8 cellular contexts compared by ENCODE assay signal in genomic region chr7:78018541-78019456, GRCh38.
DNase-seq lines count a peak whose midpoint lies in the region; ATAC-seq, FAIRE-seq and TF ChIP-seq lines count a peak whose summit lies in the region.

No MANE protein-coding gene starts in this region.

- H4K20me1 ChIP-seq in endothelial cell of umbilical vein (replicated peaks; ENCODE audit: control insufficient read depth, extremely low read depth, insufficient read depth, low read length) = no peaks in the 10 kb centered on the region

- H3K4me3 Mint-ChIP-seq in T-helper 17 cell = peak overlapping the region; percentile 83

- peak; percentile 12 for TF ChIP-seq CTCF in AG09319 (IDR thresholded peaks at IDR 0.05; ENCODE audit: low read depth, low read length)
- no peak for TF ChIP-seq CTCF in endothelial cell of umbilical vein (IDR thresholded peaks at IDR 0.05; ENCODE audit: extremely low read depth in 1 of 2, insufficient read depth in 1 of 2, low read depth in 1 of 2, low read length in 2 of 2)
- no peak for TF ChIP-seq CTCF in vagina (IDR thresholded peaks at IDR 0.05)

- H3K36me3 ChIP-seq in HUES64 (ENCODE audit: insufficient read depth, low read length) (no peaks in the 10 kb centered on the region), endothelial cell of umbilical vein (ENCODE audit: control insufficient read depth in 2 of 2, extremely low read depth in 1 of 2, insufficient read depth in 2 of 2, low read length in 2 of 2) (no peaks in the 10 kb centered on the region), muscle layer of colon (ENCODE audit: insufficient read depth, low read length) (no peaks in the 10 kb centered on the region), vagina (no peaks in the 10 kb centered on the region)

- no peak overlapping the region for H3K27ac Mint-ChIP-seq in T-helper 17 cell

- H3K4me1 Mint-ChIP-seq in T-helper 17 cell = peaks cover 8% of the 10 kb centered on the region

- H3K27me3 Mint-ChIP-seq in T-helper 17 cell = peaks cover 16% of the 10 kb centered on the region

- intact Hi-C loops in endothelial cell of umbilical vein (cut with micrococcal nuclease) = loop anchor here (1.0 kb wide), 1 partner anchor 220 kb away; the partner anchor contains the start of genes PHTF2 and TMEM60
- intact Hi-C loops in vagina (cut with DNase I) = no loop called here

- peak; percentile 20 for ATAC-seq in GM18907 (IDR thresholded peaks at IDR 0.05; ENCODE audit: unreplicated experiment)
- ATAC-seq in T-helper 17 cell = no peak

- H3K36me3 Mint-ChIP-seq in T-helper 17 cell (ENCODE audit: low read depth) = peaks cover 2% of the 10 kb centered on the region

- H3K4me3 ChIP-seq in HUES64 (ENCODE audit: low read length) = peak overlapping the region; percentile 52
- H3K4me3 ChIP-seq in endothelial cell of umbilical vein (replicated peaks in 1 of 3; ENCODE audit: insufficient read depth in 1 of 3, low read depth in 1 of 3, low read length in 3 of 3) = peak overlapping the region in 2 of 3 experiments; percentile 21 to 41
- H3K4me3 ChIP-seq in muscle layer of colon (ENCODE audit: low read depth in 1 of 2, low read length in 2 of 2) = peak overlapping the region; percentile 58 to 66
- peak overlapping the region; percentile 51 to 59 for H3K4me3 ChIP-seq in vagina

- FAIRE-seq in endothelial cell of umbilical vein (lab: Jason Lieb, UNC) = no peak

- H3K79me2 ChIP-seq in endothelial cell of umbilical vein (ENCODE audit: control insufficient read depth, insufficient read depth, low read length) = no peaks in the 10 kb centered on the region

- DNase-seq in AG09319 (ENCODE audit: extremely low read depth, low read depth) (no peak), T-helper 17 cell (no peak), endothelial cell of umbilical vein (ENCODE audit: low read depth, low spot score) (peak; percentile 33), vagina (ENCODE audit: extremely low spot score in 2 of 2) (no peak), NCI-H1436 (lab: John Stamatoyannopoulos, UW) (no peak)

- dilution Hi-C loops in endothelial cell of umbilical vein (cut with MboI; ENCODE audit: extremely low pct_ligation_motif_present, low sequenced_read_pairs) = no loop called here

- H3K9ac ChIP-seq in HUES64 (ENCODE audit: low read depth, low read length) (no peak overlapping the region), endothelial cell of umbilical vein (replicated peaks; ENCODE audit: extremely low read depth, insufficient read depth, low read length) (peak overlapping the region; percentile 39), muscle layer of colon (ENCODE audit: low read length) (peak overlapping the region; percentile 50)

- TF ChIP-seq POLR2A in endothelial cell of umbilical vein (IDR thresholded peaks at IDR 0.05; ENCODE audit: low read depth, low read length) = no peak
- TF ChIP-seq POLR2A in vagina (IDR thresholded peaks at IDR 0.05) = no peak

- POLR2A ChIA-PET in endothelial cell of umbilical vein (lab: Charles Lee) = no interaction called here

- H3K4me1 ChIP-seq in HUES64 (ENCODE audit: insufficient read depth, low read length) (peaks cover 20% of the 10 kb centered on the region), endothelial cell of umbilical vein (ENCODE audit: control insufficient read depth, extremely low read depth, insufficient read depth, low read length) (peaks cover 11% of the 10 kb centered on the region), muscle layer of colon (ENCODE audit: insufficient read depth, low read length) (peaks cover 17% of the 10 kb centered on the region), vagina (peaks cover 23% of the 10 kb centered on the region)

- TSS peak; percentile 59 for BruUV-seq in endothelial cell of umbilical vein (replicated peaks; lab: Mats Ljungman, UMichigan)

- H3K9me3 ChIP-seq in HUES64 (ENCODE audit: insufficient read depth, low read depth, low read length) (no peaks in the 10 kb centered on the region), T-helper 17 cell (ENCODE audit: control insufficient read depth, low read length, poor library complexity, severe bottlenecking) (no peaks in the 10 kb centered on the region), endothelial cell of umbilical vein (replicated peaks; ENCODE audit: control insufficient read depth, insufficient read depth, low read length) (no peaks in the 10 kb centered on the region), muscle layer of colon (ENCODE audit: low read length) (no peaks in the 10 kb centered on the region), vagina (no peaks in the 10 kb centered on the region)

- H3K27ac ChIP-seq in HUES64 (ENCODE audit: low read depth, low read length) (no peak overlapping the region), endothelial cell of umbilical vein (ENCODE audit: insufficient read depth, low read depth, low read length) (no peak overlapping the region), muscle layer of colon (ENCODE audit: low read depth, low read length) (peak overlapping the region; percentile 66), vagina (peak overlapping the region; percentile 82)

- H3K27me3 ChIP-seq in HUES64 (ENCODE audit: insufficient read depth, low read length) (peaks cover 21% of the 10 kb centered on the region), endothelial cell of umbilical vein (ENCODE audit: control insufficient read depth in 2 of 2, insufficient read depth in 2 of 2, low read length in 2 of 2) (peaks cover 5 to 6% of the 10 kb centered on the region in 2 experiments), muscle layer of colon (ENCODE audit: control insufficient read depth in 1 of 2, insufficient read depth in 2 of 2, low read length in 2 of 2) (no peaks in the 10 kb centered on the region), vagina (no peaks in the 10 kb centered on the region)

- H2AFZ ChIP-seq in endothelial cell of umbilical vein (ENCODE audit: low read depth, low read length) = peak overlapping the region; percentile 92

- 18% methylated on average over 53 of the region's 53 CpGs for WGBS in HUES64

- peak overlapping the region; percentile 81 for H3K4me2 ChIP-seq in endothelial cell of umbilical vein (ENCODE audit: insufficient read depth, low read length)

- CTCF ChIA-PET in endothelial cell of umbilical vein (lab: Charles Lee) = interaction anchor here (1.1 to 3.8 kb wide), 6 partner anchors 10 to 492 kb away, joined by 3 to 112 read pairs (median 8); no protein-coding TSS in a partner anchor

- no peaks in the 10 kb centered on the region for H3K9me1 ChIP-seq in endothelial cell of umbilical vein (replicated peaks; ENCODE audit: control insufficient read depth, extremely low read depth, insufficient read depth, low read length)

TF ChIP-seq in endothelial cell of umbilical vein, 7 proteins besides CTCF, POLR2A, EP300 and RAD21:
- no peak for TF ChIP-seq JUN (IDR thresholded peaks at IDR 0.05; ENCODE audit: borderline replicate concordance, insufficient read depth, insufficient read length, low read depth)
- no peak for TF ChIP-seq MYC (IDR thresholded peaks at IDR 0.05; ENCODE audit: low read depth, low read length)
- TF ChIP-seq MAX (IDR thresholded peaks at IDR 0.05; ENCODE audit: insufficient read depth, insufficient read length) = peak; percentile 71

Comparison
In these comparisons a context has a peak if more than half of its experiments do, and no peak if none do; other contexts are left out.
1. H3K27ac ChIP-seq: peak in muscle layer of colon (single experiment) and vagina (single experiment); none in HUES64 (single experiment) and endothelial cell of umbilical vein (single experiment).
2. Peak in every context shown above with its lines, with median percentiles within 50 percentile points of each other: H3K4me3 ChIP-seq.